Comparison of ENCODE assay signal across 14 cellular contexts in genomic region chr4:15007201-15007600, GRCh38. TPM values are rescaled to one million over a fixed set of nuclear protein-coding genes. Genes with fewer than 3 reads are reported as not detected.
DNase-seq lines count a peak whose midpoint lies in the region; ATAC-seq and TF ChIP-seq lines count a peak whose summit lies in the region.
"Had no signal": no experiment of that assay in that cellular context is flagged by ENCODE, and none has a peak within 500 bp of the region (broad histone marks: within the 10 kb centered on the region; RNA-seq: fewer than 3 reads in every experiment).

No MANE protein-coding gene starts in this region.

- 0 out of 2 replicates have a peak overlapping the region, but pooled peaks have one; percentile 75 for H3K4me2 ChIP-seq in DOHH2 (ENCODE audit: low read length)
- H3K4me2 ChIP-seq in IMR-90 (ENCODE audit: low read depth, low read length): peak overlapping the region; percentile 50

- no peak overlapping the region for H3K4ac ChIP-seq in IMR-90 (ENCODE audit: low read depth, low read length)

- TF ChIP-seq POLR2A in IMR-90 (IDR thresholded peaks at IDR 0.05; ENCODE audit: low read depth, low read length) (no peak), ovary (IDR thresholded peaks at IDR 0.05) (no peak)

- CTCF ChIA-PET in IMR-90 (lab: Yijun Ruan, JAX): interaction anchor here (0.6 to 0.8 kb wide), 2 partner anchors 18 to 433 kb away, joined by 3 to 4 read pairs; no protein-coding TSS in a partner anchor

- no peak overlapping the region for H3K27ac ChIP-seq in DOHH2 (ENCODE audit: low read depth, low read length)
- H3K27ac ChIP-seq in IMR-90 (ENCODE audit: insufficient read depth, low read length): no peak overlapping the region
- no peak overlapping the region for H3K27ac ChIP-seq in ovary
- H3K27ac ChIP-seq: lower lobe of right lung had no signal

- H3F3A ChIP-seq in DOHH2 (ENCODE audit: control insufficient read depth, insufficient read depth): peaks cover 7% of the 10 kb centered on the region

- H3K4me1 ChIP-seq in DOHH2 (ENCODE audit: control insufficient read depth, low read length): peaks cover 22% of the 10 kb centered on the region
- no peaks in the 10 kb centered on the region for H3K4me1 ChIP-seq in IMR-90 (ENCODE audit: control insufficient read depth, insufficient read depth, low read length)
- H3K4me1 ChIP-seq in ovary (ENCODE audit: insufficient read depth): no peaks in the 10 kb centered on the region

- H3K36me3 Mint-ChIP-seq in chondrocyte (ENCODE audit: low read depth) (peaks cover 20% of the 10 kb centered on the region), nephron (ENCODE audit: low read depth) (peaks cover 8% of the 10 kb centered on the region)

- TF ChIP-seq EP300 in ovary (IDR thresholded peaks at IDR 0.05): no peak

- H3K9me1 ChIP-seq in IMR-90 (ENCODE audit: insufficient read depth, low read length): no peaks in the 10 kb centered on the region

- ATAC-seq in IMR-90 (ENCODE audit: low read depth): no peak
- ATAC-seq: lower lobe of right lung had no signal

- H2BK120ac ChIP-seq in IMR-90 (ENCODE audit: low read depth, low read length): no peak overlapping the region

- no peak overlapping the region for H3K14ac ChIP-seq in IMR-90 (replicated peaks; ENCODE audit: low read depth, low read length)

- H3K9me3 ChIP-seq in DOHH2 (ENCODE audit: control insufficient read depth, insufficient read depth, low read length) (no peaks in the 10 kb centered on the region), IMR-90 (ENCODE audit: control insufficient read depth, insufficient read depth, low read length) (no peaks in the 10 kb centered on the region), ovary (no peaks in the 10 kb centered on the region)
- H3K9me3 ChIP-seq: lower lobe of right lung, spleen had no signal

- WGBS in IMR-90 (ENCODE audit: extremely low coverage in 2 of 2, insufficient read length in 1 of 2), 2 experiments: no CpG with 5 or more reads among the region's 6 CpGs
- 90 to 91% (median 90%) methylated on average over 6 of the region's 6 CpGs for WGBS in ovary, 3 donors

- dilution Hi-C loops in IMR-90 (cut with HindIII; ENCODE audit: low sequenced_read_pairs, unreplicated experiment): no loop called here

- no peak overlapping the region for H2BK15ac ChIP-seq in IMR-90 (ENCODE audit: low read depth, low read length)

- H3K23ac ChIP-seq in IMR-90 (ENCODE audit: low read depth, low read length): no peak overlapping the region

- H4K8ac ChIP-seq in IMR-90 (ENCODE audit: low read depth in 2 of 2, low read length in 2 of 2): no peak overlapping the region

- no peak overlapping the region for H2BK5ac ChIP-seq in IMR-90 (ENCODE audit: low read depth, low read length, poor library complexity, severe bottlenecking)

- peak overlapping the region; percentile 94 for H3K27ac Mint-ChIP-seq in chondrocyte (ENCODE audit: unreplicated experiment)
- no peak overlapping the region for H3K27ac Mint-ChIP-seq in nephron

- no peak overlapping the region for H2BK20ac ChIP-seq in IMR-90 (ENCODE audit: low read depth, low read length)

- H3K4me3 ChIP-seq in DOHH2 (ENCODE audit: low read length) (no peak overlapping the region), IMR-90 (ENCODE audit: insufficient read depth, low read depth, low read length) (peak overlapping the region; percentile 18; the same call in 1 of the 2 replicates), ovary (no peak overlapping the region), foreskin fibroblast (ENCODE audit: low read depth in 1 of 2, low read length in 2 of 2) (peak overlapping the region in 1 of 2 donors; percentile 2)

- no peak overlapping the region for H2AFZ ChIP-seq in IMR-90 (replicated peaks; ENCODE audit: low read length, poor library complexity)

- no peak overlapping the region for H3K56ac ChIP-seq in IMR-90 (ENCODE audit: extremely low read depth, insufficient read depth, low read length)

- H3K27me3 Mint-ChIP-seq in chondrocyte (ENCODE audit: low read depth): no peaks in the 10 kb centered on the region
- peaks cover 37% of the 10 kb centered on the region for H3K27me3 Mint-ChIP-seq in nephron (ENCODE audit: low read depth)
- H3K27me3 Mint-ChIP-seq: CD8-positive, alpha-beta memory T cell had no signal

- H3K9me3 Mint-ChIP-seq in chondrocyte (ENCODE audit: low read depth) (no peaks in the 10 kb centered on the region), nephron (no peaks in the 10 kb centered on the region)
- H3K9me3 Mint-ChIP-seq: CD8-positive, alpha-beta memory T cell had no signal

- no TSS peak for BruUV-seq in IMR-90 (replicated peaks; lab: Mats Ljungman, UMichigan)

- H4K20me1 ChIP-seq in DOHH2 (ENCODE audit: control insufficient read depth, insufficient read depth, low read depth, low read length) (no peaks in the 10 kb centered on the region), IMR-90 (ENCODE audit: insufficient read depth, low read length) (peaks cover 24% of the 10 kb centered on the region)

- DNase-seq in IMR-90: no peak
- no peak for DNase-seq in chondrocyte (ENCODE audit: low spot score)
- no peak for DNase-seq in dedifferentiated amniotic fluid mesenchymal stem cell (ENCODE audit: extremely low spot score)
- DNase-seq in ovary: no peak
- DNase-seq in foreskin fibroblast: no peak
- no peak for DNase-seq in NCI-H128 (lab: John Stamatoyannopoulos, UW; ENCODE audit: unreplicated experiment)
- DNase-seq: activated effector memory CD4-positive, alpha-beta T cell treated with anti-CD3 and anti-CD28 coated beads, Interleukin-2, amount 50 U/mL, for 16 hours; hippocampal formation; lower lobe of right lung; NCI-H2171 treated with DMSO at 0.1 percent for 48 hours; spleen had no signal

- no peak overlapping the region for H4K5ac ChIP-seq in IMR-90 (ENCODE audit: low read depth, low read length)

- no peak overlapping the region for H3K9ac ChIP-seq in IMR-90 (ENCODE audit: low read depth, low read length)

- H3K18ac ChIP-seq in IMR-90 (ENCODE audit: low read depth, low read length): no peak overlapping the region

- H3K4me3 Mint-ChIP-seq in chondrocyte (ENCODE audit: unreplicated experiment): peak overlapping the region; percentile 81
- H3K4me3 Mint-ChIP-seq in nephron: peak overlapping the region; percentile 3 to 58 (median 54)

- no peak for TF ChIP-seq CTCF in DOHH2 (IDR thresholded peaks at IDR 0.05; ENCODE audit: low read depth, low read length, poor library complexity, severe bottlenecking)
- no peak for TF ChIP-seq CTCF in IMR-90 (conservative IDR thresholded peaks at IDR 0.05; ENCODE audit: low read depth, low read length)
- no peak for TF ChIP-seq CTCF in chondrocyte (IDR thresholded peaks at IDR 0.05)
- TF ChIP-seq CTCF in nephron (IDR thresholded peaks at IDR 0.05; ENCODE audit: unreplicated experiment in 3 of 3): no peak
- no peak for TF ChIP-seq CTCF in ovary (IDR thresholded peaks at IDR 0.05)
- no peak for TF ChIP-seq CTCF in foreskin fibroblast (IDR thresholded peaks at IDR 0.05; ENCODE audit: low read depth, low read length)

- H3K79me1 ChIP-seq in IMR-90 (ENCODE audit: low read depth in 1 of 2, low read length in 2 of 2): peaks cover 0 to 27% of the 10 kb centered on the region in 2 experiments

- peaks cover 51% of the 10 kb centered on the region for H3K4me1 Mint-ChIP-seq in chondrocyte (ENCODE audit: low read depth)
- H3K4me1 Mint-ChIP-seq in nephron: peaks cover 5% of the 10 kb centered on the region

- H3K27me3 ChIP-seq in DOHH2 (ENCODE audit: control insufficient read depth, low read length) (no peaks in the 10 kb centered on the region), IMR-90 (ENCODE audit: control insufficient read depth, insufficient read depth, low read length) (no peaks in the 10 kb centered on the region), ovary (no peaks in the 10 kb centered on the region)
- H3K27me3 ChIP-seq: spleen had no signal

- H4K91ac ChIP-seq in IMR-90 (ENCODE audit: insufficient read depth, low read depth, low read length): no peak overlapping the region

- H3K79me2 ChIP-seq in DOHH2 (ENCODE audit: control insufficient read depth, low read length): peaks cover 34% of the 10 kb centered on the region

- POLR2A ChIA-PET in IMR-90 (lab: Charles Lee; ENCODE audit: unreplicated experiment): no interaction called here

- H2AK9ac ChIP-seq in IMR-90 (replicated peaks; ENCODE audit: low read depth, low read length, poor library complexity): no peak overlapping the region

- TF ChIP-seq RAD21 in IMR-90 (IDR thresholded peaks at IDR 0.05; ENCODE audit: low read length): no peak

- peaks cover 8% of the 10 kb centered on the region for H3K36me3 ChIP-seq in DOHH2 (ENCODE audit: control insufficient read depth, low read length)
- peaks cover 13% of the 10 kb centered on the region for H3K36me3 ChIP-seq in IMR-90 (ENCODE audit: control insufficient read depth, insufficient read depth, low read length)
- H3K36me3 ChIP-seq in ovary: no peaks in the 10 kb centered on the region

- no peak overlapping the region for H2AK5ac ChIP-seq in IMR-90 (ENCODE audit: low read depth, low read length)

- intact Hi-C loops in IMR-90 (cut with micrococcal nuclease): no loop called here
- intact Hi-C loops in ovary (cut with DNase I): loop anchor here in 3 of 4 donors (10.0 kb wide), 4 partner anchors 138 to 1362 kb away; partner anchors contain the start of gene FBXL5 (in 1 of the 3)

- H3K9me2 ChIP-seq in DOHH2 (replicated peaks; ENCODE audit: control insufficient read depth, low read length): no peaks in the 10 kb centered on the region

- in situ Hi-C loops in IMR-90 (cut with MboI; ENCODE audit: low sequenced_read_pairs): loop anchor here (10.0 to 25.0 kb wide), 4 partner anchors 680 to 1352 kb away; partner anchors contain the start of gene FAM200B

TF ChIP-seq in IMR-90, 13 proteins besides CTCF, POLR2A, EP300 and RAD21 (continues in another document):
- TF ChIP-seq FOS (IDR thresholded peaks at IDR 0.05; ENCODE audit: low read depth, low read length) (no peak), BHLHE40 (IDR thresholded peaks at IDR 0.05; ENCODE audit: low read depth, low read length) (no peak), NFE2L2 (IDR thresholded peaks at IDR 0.05; ENCODE audit: low read depth, low read length) (no peak), CEBPB (IDR thresholded peaks at IDR 0.05; ENCODE audit: low read depth, low read length) (no peak), RCOR1 (IDR thresholded peaks at IDR 0.05; ENCODE audit: insufficient replicate concordance, low read length) (no peak)

RNA-seq across cellular contexts. Expression of gene CPEB2, which starts 4.9 kb away (rescaled TPM):
- total RNA-seq in IMR-90 (2012; rRNA removed): 10.6 and 18.1 TPM in 2 replicates
- polyA plus RNA-seq in IMR-90 (2012; rRNA removed): 9.4 and 12.0 TPM in 2 replicates
- polyA plus RNA-seq in IMR-90 (2012; cell fraction: cytosol; rRNA removed): 2.8 and 3.4 TPM in 2 replicates
- 7.0 and 65.7 TPM in 2 replicates for polyA plus RNA-seq in IMR-90 (2012; cell fraction: nucleus; rRNA removed; ENCODE audit: low replicate concordance)
- 35.4 to 47.0 TPM (median 38.7 TPM) in 3 replicates for total RNA-seq in chondrocyte
- 10 to 100 TPM in 6 of 7 donors, 1 to 10 TPM in 1; 9.9 to 18.6 (median 14.5) TPM for total RNA-seq in ovary
- 10 to 100 TPM in 1 of 2 donors, 1 to 10 TPM in 1; 4.4 to 12.3 TPM for polyA plus RNA-seq in ovary
